Comparison of ENCODE assay signal across 1 cellular context in the genomic region with DNA sequence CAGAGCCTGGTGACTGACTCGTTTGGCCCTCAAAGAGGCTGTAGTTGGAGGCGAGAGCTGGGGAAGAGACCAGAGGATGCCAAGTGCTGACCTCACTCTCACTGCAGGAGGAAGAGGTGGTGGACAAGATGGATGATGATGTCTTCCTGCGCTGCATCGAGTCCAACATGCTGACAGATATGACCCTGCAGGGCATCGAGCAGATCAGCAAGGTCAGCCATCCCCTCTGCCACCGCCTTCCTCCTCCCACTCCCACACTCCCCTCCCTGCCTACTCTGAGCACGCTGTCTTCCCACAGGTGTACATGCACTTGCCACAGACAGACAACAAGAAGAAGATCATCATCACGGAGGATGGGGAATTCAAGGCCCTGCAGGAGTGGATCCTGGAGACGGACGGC.
A peak's percentile ranks its signal among the peaks of the same experiment; 100 is the strongest.
TF ChIP-seq lines count a peak whose summit lies in the region.

No MANE protein-coding gene starts in this region.

TF ChIP-seq in GM12878, 131 proteins besides CTCF, POLR2A, EP300 and RAD21:
- TF ChIP-seq, protein P1, sequence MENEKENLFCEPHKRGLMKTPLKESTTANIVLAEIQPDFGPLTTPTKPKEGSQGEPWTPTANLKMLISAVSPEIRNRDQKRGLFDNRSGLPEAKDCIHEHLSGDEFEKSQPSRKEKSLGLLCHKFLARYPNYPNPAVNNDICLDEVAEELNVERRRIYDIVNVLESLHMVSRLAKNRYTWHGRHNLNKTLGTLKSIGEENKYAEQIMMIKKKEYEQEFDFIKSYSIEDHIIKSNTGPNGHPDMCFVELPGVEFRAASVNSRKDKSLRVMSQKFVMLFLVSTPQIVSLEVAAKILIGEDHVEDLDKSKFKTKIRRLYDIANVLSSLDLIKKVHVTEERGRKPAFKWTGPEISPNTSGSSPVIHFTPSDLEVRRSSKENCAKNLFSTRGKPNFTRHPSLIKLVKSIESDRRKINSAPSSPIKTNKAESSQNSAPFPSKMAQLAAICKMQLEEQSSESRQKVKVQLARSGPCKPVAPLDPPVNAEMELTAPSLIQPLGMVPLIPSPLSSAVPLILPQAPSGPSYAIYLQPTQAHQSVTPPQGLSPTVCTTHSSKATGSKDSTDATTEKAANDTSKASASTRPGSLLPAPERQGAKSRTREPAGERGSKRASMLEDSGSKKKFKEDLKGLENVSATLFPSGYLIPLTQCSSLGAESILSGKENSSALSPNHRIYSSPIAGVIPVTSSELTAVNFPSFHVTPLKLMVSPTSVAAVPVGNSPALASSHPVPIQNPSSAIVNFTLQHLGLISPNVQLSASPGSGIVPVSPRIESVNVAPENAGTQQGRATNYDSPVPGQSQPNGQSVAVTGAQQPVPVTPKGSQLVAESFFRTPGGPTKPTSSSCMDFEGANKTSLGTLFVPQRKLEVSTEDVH (IDR thresholded peaks at IDR 0.05; ENCODE audit: low read depth, partially characterized antibody), result no peak
- TF ChIP-seq RELA (IDR thresholded peaks at IDR 0.05; ENCODE audit: borderline replicate concordance, partially characterized antibody), result no peak
- no peak for TF ChIP-seq TCF3 (IDR thresholded peaks at IDR 0.05; ENCODE audit: borderline replicate concordance, insufficient read depth, low read depth, low read length)
- TF ChIP-seq POLR2AphosphoS5 (IDR thresholded peaks at IDR 0.05; ENCODE audit: low read length), result peak; percentile 81
